In the genomic region with DNA sequence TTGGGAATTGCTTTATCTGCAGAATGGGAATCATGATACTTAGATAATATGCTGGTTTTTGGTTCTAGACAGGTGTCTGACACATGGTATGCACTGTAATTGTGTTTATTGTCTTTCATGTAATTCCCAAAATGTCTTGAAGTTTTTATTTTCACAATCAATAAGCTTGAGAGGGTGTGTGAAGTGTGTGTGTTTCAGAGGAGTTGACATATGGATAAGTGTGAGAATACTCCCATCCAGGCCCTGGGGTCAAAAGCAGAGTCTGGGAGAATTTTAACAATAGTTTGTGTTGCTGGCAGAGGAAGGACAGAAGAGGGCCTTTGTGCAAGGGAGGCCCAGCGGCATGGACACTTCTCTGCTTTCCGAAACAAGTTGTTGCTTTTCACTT, we compare ENCODE assay signal across 18 cellular contexts. TPM values are rescaled to one million over a fixed set of nuclear protein-coding genes. Genes with fewer than 3 reads are reported as not detected.
"Had no signal": no experiment of that assay in that cellular context is flagged by ENCODE, and none has a peak within 500 bp of the region (broad histone marks: within the 10 kb centered on the region; RNA-seq: fewer than 3 reads in every experiment).

No MANE protein-coding gene starts in this region.

- H3K27me3 ChIP-seq: ovary had no signal

- H3K36me3 Mint-ChIP-seq: activated naive CD8-positive, alpha-beta T cell; memory B cell; stimulated activated memory B cell treated with anti-CD40 and anti-IgM and Interleukin-4, amounts not matched to agents 10 μg/mL and 1 μg/mL and 100 μg/mL, for 72 hours had no signal

- H3K9me3 ChIP-seq: heart left ventricle, mucosa of descending colon, ovary, psoas muscle, testis, vagina had no signal

- DNase-seq: activated CD4-positive, alpha-beta T cell treated with anti-CD3 and anti-CD28 coated beads for 36 hours; activated CD4-positive, alpha-beta T cell treated with anti-CD3 and anti-CD28 coated beads, Interleukin-2, amount 50 U/mL, for 48 hours; activated gamma-delta T cell; left ventricle myocardium superior; mucosa of descending colon; naive B cell; stimulated activated CD4-positive, alpha-beta T cell treated with anti-CD3 and anti-CD28 coated beads, Interleukin-4, amount 100 ng/mL, for 24 hours; testis had no signal

- H3K9me3 Mint-ChIP-seq: memory B cell; stimulated activated memory B cell treated with anti-CD40 and anti-IgM and Interleukin-4, amounts not matched to agents 10 μg/mL and 1 μg/mL and 100 μg/mL, for 72 hours; T-helper 2 cell treated with Interferon-gamma antibody and Interleukin-4, amounts not matched to agents 5 μg/mL and 100 μg/mL, for 36 hours had no signal

- H3K27ac ChIP-seq: cardiac muscle cell, epithelial cell of prostate, heart left ventricle, ovary, psoas muscle, testis, vagina had no signal

- H3K4me3 ChIP-seq: cardiac muscle cell, heart left ventricle, mucosa of descending colon, ovary, psoas muscle, vagina had no signal

- ATAC-seq: activated CD4-positive, alpha-beta T cell treated with anti-CD3 and anti-CD28 coated beads for 36 hours; heart left ventricle; left ventricle myocardium superior; mucosa of descending colon; psoas muscle; stimulated activated memory B cell treated with anti-CD40 and anti-IgM and Interleukin-4, amounts not matched to agents 10 μg/mL and 1 μg/mL and 100 μg/mL, for 72 hours had no signal

- H3K27ac Mint-ChIP-seq: activated CD4-positive, alpha-beta T cell treated with anti-CD3 and anti-CD28 coated beads for 36 hours; activated naive CD8-positive, alpha-beta T cell; memory B cell; naive B cell; stimulated activated memory B cell treated with anti-CD40 and anti-IgM and Interleukin-4, amounts not matched to agents 10 μg/mL and 1 μg/mL and 100 μg/mL, for 72 hours; T-helper 2 cell treated with Interferon-gamma antibody and Interleukin-4, amounts not matched to agents 5 μg/mL and 100 μg/mL, for 36 hours had no signal

- H3K4me3 Mint-ChIP-seq: activated CD4-positive, alpha-beta T cell treated with anti-CD3 and anti-CD28 coated beads for 36 hours; activated naive CD8-positive, alpha-beta T cell; memory B cell; stimulated activated memory B cell treated with anti-CD40 and anti-IgM and Interleukin-4, amounts not matched to agents 10 μg/mL and 1 μg/mL and 100 μg/mL, for 72 hours; T-helper 2 cell treated with Interferon-gamma antibody and Interleukin-4, amounts not matched to agents 5 μg/mL and 100 μg/mL, for 36 hours had no signal

- H3K36me3 ChIP-seq: cardiac muscle cell, heart left ventricle, ovary, vagina had no signal

- H3K4me1 ChIP-seq: psoas muscle, testis had no signal

RNA-seq across cellular contexts. Expression of gene PRDM6, which starts 8.4 kb away (rescaled TPM):
- total RNA-seq: activated CD4-positive, alpha-beta T cell treated with anti-CD3 and anti-CD28 coated beads for 36 hours had no signal
